In the genomic region with DNA sequence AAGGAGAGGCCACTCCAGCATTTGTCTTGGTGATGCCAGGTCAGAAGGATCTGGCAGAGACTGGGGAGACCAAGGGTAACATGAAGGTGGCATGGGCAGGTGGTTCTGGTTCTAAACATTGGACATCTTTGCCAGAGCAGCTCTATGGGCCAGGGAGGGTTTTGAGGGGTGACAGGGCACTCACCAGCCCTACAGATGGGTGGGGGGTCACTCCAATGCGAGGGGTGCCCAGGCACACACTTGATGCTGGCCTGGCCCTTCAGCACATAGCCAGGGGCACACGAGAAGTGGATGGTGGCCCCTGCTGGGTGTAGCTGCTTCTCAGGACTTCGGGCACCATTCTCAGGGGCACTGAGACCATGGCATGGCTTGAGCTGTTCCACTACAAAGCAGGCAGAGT, we compare ENCODE assay signal across 17 cellular contexts. TPM values are rescaled to one million over a fixed set of nuclear protein-coding genes. Genes with fewer than 3 reads are reported as not detected.
DNase-seq lines count a peak whose midpoint lies in the region; ATAC-seq, FAIRE-seq and TF ChIP-seq lines count a peak whose summit lies in the region.
"Had no signal": no experiment of that assay in that cellular context is flagged by ENCODE, and none has a peak within 500 bp of the region (broad histone marks: within the 10 kb centered on the region; RNA-seq: fewer than 3 reads in every experiment).

No MANE protein-coding gene starts in this region.

- peak; percentile 7 for FAIRE-seq in bronchial epithelial cell (lab: Jason Lieb, UNC)
- FAIRE-seq: A204.1, K562 had no signal

- no peak overlapping the region for H3K4me3 Mint-ChIP-seq in GM23338
- H3K4me3 Mint-ChIP-seq: CD14-positive monocyte; CD8-positive, alpha-beta T cell had no signal

- H4K20me1 ChIP-seq in GM23338 (replicated peaks; ENCODE audit: insufficient read depth) (no peaks in the 10 kb centered on the region), osteoblast (ENCODE audit: insufficient read depth, low read length) (no peaks in the 10 kb centered on the region)

- H3K27me3 Mint-ChIP-seq in GM23338 (ENCODE audit: insufficient read depth, low read depth, poor library complexity), result peaks cover 3% of the 10 kb centered on the region

- H3K36me3 ChIP-seq in GM23338 (ENCODE audit: insufficient read depth) (no peaks in the 10 kb centered on the region), bronchial epithelial cell (ENCODE audit: control insufficient read depth, insufficient read depth, low read length) (no peaks in the 10 kb centered on the region), osteoblast (ENCODE audit: insufficient read depth, low read length) (no peaks in the 10 kb centered on the region)

- 0 out of 2 replicates have a peak, but pooled peaks cover 10% of the 10 kb centered on the region for H3F3A ChIP-seq in GM23338 (replicated peaks; ENCODE audit: low read depth)

- DNase-seq in 8988T (peak; percentile 21), GM23338 (ENCODE audit: low spot score) (no peak), bronchial epithelial cell (ENCODE audit: low read depth) (no peak), osteoblast (ENCODE audit: insufficient read length, low spot score, missing footprints) (peak; percentile 23), AML-193 (lab: John Stamatoyannopoulos, UW) (no peak), SKM-1 (lab: John Stamatoyannopoulos, UW; ENCODE audit: unreplicated experiment) (no peak), HPDE6-E6E7 (ENCODE audit: extremely low spot score) (no peak)
- DNase-seq: CD8-positive, alpha-beta T cell; COR-L47 had no signal

- H3K4me2 ChIP-seq in GM23338 (no peak overlapping the region), osteoblast (ENCODE audit: insufficient read depth, low read length) (no peak overlapping the region)

- H3K9me2 ChIP-seq in GM23338 (ENCODE audit: insufficient read depth), result no peaks in the 10 kb centered on the region

- H3K36me3 Mint-ChIP-seq in GM23338 (ENCODE audit: low read depth), result no peaks in the 10 kb centered on the region
- H3K36me3 Mint-ChIP-seq: CD8-positive, alpha-beta T cell had no signal

- H3K27me3 ChIP-seq in GM23338 (ENCODE audit: insufficient read depth) (no peaks in the 10 kb centered on the region), bronchial epithelial cell (ENCODE audit: control insufficient read depth, insufficient read depth, low read length) (no peaks in the 10 kb centered on the region), osteoblast (ENCODE audit: insufficient read depth, low read length) (peaks cover 12% of the 10 kb centered on the region)

- peaks cover 15% of the 10 kb centered on the region for H3K4me1 Mint-ChIP-seq in GM23338
- H3K4me1 Mint-ChIP-seq: CD14-positive monocyte had no signal

- TF ChIP-seq CTCF in GM23338 (conservative IDR thresholded peaks at IDR 0.05; ENCODE audit: low read depth in 2 of 2), result no peak
- no peak for TF ChIP-seq CTCF in bronchial epithelial cell (IDR thresholded peaks at IDR 0.05; ENCODE audit: insufficient read depth, low read length, severe bottlenecking)
- no peak for TF ChIP-seq CTCF in osteoblast (IDR thresholded peaks at IDR 0.05; ENCODE audit: extremely low read depth, low read depth, low read length)

- ATAC-seq in GM23338, result no peak
- ATAC-seq: CD8-positive, alpha-beta T cell; HCT116; K562 had no signal

- H3K79me2 ChIP-seq in GM23338 (replicated peaks; ENCODE audit: insufficient read depth), result no peaks in the 10 kb centered on the region
- H3K79me2 ChIP-seq in osteoblast (ENCODE audit: insufficient read depth, low read length), result no peaks in the 10 kb centered on the region

- H2AFZ ChIP-seq in GM23338, result no peak overlapping the region
- no peak overlapping the region for H2AFZ ChIP-seq in osteoblast (ENCODE audit: low read length)

- no peak overlapping the region for H3K4me3 ChIP-seq in GM23338
- H3K4me3 ChIP-seq in bronchial epithelial cell (ENCODE audit: low read depth, low read length), result no peak overlapping the region
- no peak overlapping the region for H3K4me3 ChIP-seq in osteoblast (ENCODE audit: insufficient read depth, low read length)
- H3K4me3 ChIP-seq: K562 had no signal

- H3K27ac ChIP-seq in GM23338 (ENCODE audit: low read depth) (no peak overlapping the region), osteoblast (ENCODE audit: low read depth, low read length) (no peak overlapping the region)
- H3K27ac ChIP-seq: HL-60 had no signal

- H3K4me1 ChIP-seq in GM23338 (ENCODE audit: insufficient read depth), result peaks cover 7% of the 10 kb centered on the region; the same call in 1 of the 2 replicates
- peaks cover 5% of the 10 kb centered on the region for H3K4me1 ChIP-seq in osteoblast (ENCODE audit: insufficient read depth, low read length)

- no peaks in the 10 kb centered on the region for H3K9me3 ChIP-seq in osteoblast (ENCODE audit: low read depth, low read length)

- H3K27ac Mint-ChIP-seq in GM23338, result peak overlapping the region; percentile 70; the same call in 1 of the 2 replicates
- H3K27ac Mint-ChIP-seq: CD8-positive, alpha-beta T cell had no signal

- no peaks in the 10 kb centered on the region for H3K9me3 Mint-ChIP-seq in GM23338
- H3K9me3 Mint-ChIP-seq: CD14-positive monocyte; CD8-positive, alpha-beta T cell had no signal

TF ChIP-seq in GM23338, 12 proteins besides CTCF, POLR2A, EP300 and RAD21 (continues in another document):
- TF ChIP-seq ZNF331 (CRISPR knock-in tag; IDR thresholded peaks at IDR 0.05; ENCODE audit: low read depth) (no peak), CREB1 (CRISPR knock-in tag; IDR thresholded peaks at IDR 0.05; ENCODE audit: low read depth) (no peak), REST (IDR thresholded peaks at IDR 0.05; ENCODE audit: unreplicated experiment) (no peak), JUNB (IDR thresholded peaks at IDR 0.05; ENCODE audit: unreplicated experiment) (no peak), ZNF114 (CRISPR knock-in tag; IDR thresholded peaks at IDR 0.05) (no peak), POLR2AphosphoS5 (IDR thresholded peaks at IDR 0.05; ENCODE audit: low read depth) (no peak), EZH2 (IDR thresholded peaks at IDR 0.05; ENCODE audit: low read depth, unreplicated experiment) (no peak)
- TF ChIP-seq, protein P1, sequence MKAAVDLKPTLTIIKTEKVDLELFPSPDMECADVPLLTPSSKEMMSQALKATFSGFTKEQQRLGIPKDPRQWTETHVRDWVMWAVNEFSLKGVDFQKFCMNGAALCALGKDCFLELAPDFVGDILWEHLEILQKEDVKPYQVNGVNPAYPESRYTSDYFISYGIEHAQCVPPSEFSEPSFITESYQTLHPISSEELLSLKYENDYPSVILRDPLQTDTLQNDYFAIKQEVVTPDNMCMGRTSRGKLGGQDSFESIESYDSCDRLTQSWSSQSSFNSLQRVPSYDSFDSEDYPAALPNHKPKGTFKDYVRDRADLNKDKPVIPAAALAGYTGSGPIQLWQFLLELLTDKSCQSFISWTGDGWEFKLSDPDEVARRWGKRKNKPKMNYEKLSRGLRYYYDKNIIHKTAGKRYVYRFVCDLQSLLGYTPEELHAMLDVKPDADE (IDR thresholded peaks at IDR 0.05), result no peak

RNA-seq across cellular contexts. Expression of gene PHF12, which starts 5.5 kb away (rescaled TPM):
- total RNA-seq in GM23338 (2014; rRNA removed; shearing (Covaris generic)), result 41.0 and 45.4 TPM in 2 replicates
- 19.7 and 20.8 TPM in 2 replicates for polyA plus RNA-seq in GM23338 (2016; fragmentation: Nextera tagmentation; extraction: Ambion mirVana)
- 5.4 and 7.1 TPM in 2 replicates for total RNA-seq in bronchial epithelial cell
- 20.3 and 26.8 TPM in 2 replicates for total RNA-seq in osteoblast

RNA-seq across cellular contexts. Expression of gene SEZ6, which starts 49.0 kb away (rescaled TPM):
- total RNA-seq in GM23338 (2014; rRNA removed; shearing (Covaris generic)), result 3.1 and 6.5 TPM in 2 replicates
- 1.0 TPM in 2 replicates for polyA plus RNA-seq in GM23338 (2016; fragmentation: Nextera tagmentation; extraction: Ambion mirVana)
- total RNA-seq in bronchial epithelial cell, result not detected in 2 replicates
- not detected in 2 replicates for total RNA-seq in osteoblast
- total RNA-seq: Daoy, K562 had no signal
- polyA plus RNA-seq: AG04450, BJ, K562 had no signal

RNA-seq across cellular contexts. Expression of gene DHRS13, which starts 54.0 kb away (rescaled TPM):
- total RNA-seq in GM23338 (2014; rRNA removed; shearing (Covaris generic)), result 31.3 and 34.2 TPM in 2 replicates
- 5.4 and 7.0 TPM in 2 replicates for polyA plus RNA-seq in GM23338 (2016; fragmentation: Nextera tagmentation; extraction: Ambion mirVana)
- 2.9 and 11.3 TPM in 2 replicates for total RNA-seq in bronchial epithelial cell
- 4.7 and 6.2 TPM in 2 replicates for total RNA-seq in osteoblast

RNA-seq across cellular contexts. Expression of gene FLOT2, which starts 59.3 kb away (rescaled TPM):
- total RNA-seq in GM23338 (2014; rRNA removed; shearing (Covaris generic)), result 66.1 and 66.3 TPM in 2 replicates
- 49.8 and 51.0 TPM in 2 replicates for polyA plus RNA-seq in GM23338 (2016; fragmentation: Nextera tagmentation; extraction: Ambion mirVana)
- 24.5 TPM in 2 replicates for total RNA-seq in bronchial epithelial cell
- 32.1 and 35.1 TPM in 2 replicates for total RNA-seq in osteoblast

Comparison
In these comparisons a context has a peak if more than half of its experiments do, and no peak if none do; other contexts are left out.
1. DNase-seq: peak in 8988T (single experiment) and osteoblast (single experiment); none in GM23338 (single experiment), bronchial epithelial cell (single experiment), AML-193 (0 of 2), SKM-1 (single experiment) and HPDE6-E6E7 (single experiment).